In genomic region chr10:80408198-80409085, GRCh38 we compare ENCODE assay signal across 8 cellular contexts. TPM values are rescaled to one million over a fixed set of nuclear protein-coding genes. Genes with fewer than 3 reads are reported as not detected.
DNase-seq lines count a peak whose midpoint lies in the region; ATAC-seq, FAIRE-seq and TF ChIP-seq lines count a peak whose summit lies in the region.

Gene PRXL2A (plus strand): TSS chr10:80408551. CDS start chr10:80420468, 11,917 bp downstream.

- H3K4me1 ChIP-seq in endothelial cell of umbilical vein (ENCODE audit: control insufficient read depth, extremely low read depth, insufficient read depth, low read length), result peaks cover 42% of the 10 kb centered on the region

- peak; percentile 91 for ATAC-seq in HG03159 (IDR thresholded peaks at IDR 0.05; ENCODE audit: unreplicated experiment)

- no peaks in the 10 kb centered on the region for H3K27me3 ChIP-seq in endothelial cell of umbilical vein (ENCODE audit: control insufficient read depth in 2 of 2, insufficient read depth in 2 of 2, low read length in 2 of 2)

- FAIRE-seq in endothelial cell of umbilical vein (lab: Jason Lieb, UNC), result peak; percentile 85

- no peaks in the 10 kb centered on the region for H4K20me1 ChIP-seq in endothelial cell of umbilical vein (replicated peaks; ENCODE audit: control insufficient read depth, extremely low read depth, insufficient read depth, low read length)

- BruUV-seq in endothelial cell of umbilical vein (replicated peaks; lab: Mats Ljungman, UMichigan), result no TSS peak

- H3K9me3 ChIP-seq in endothelial cell of umbilical vein (replicated peaks; ENCODE audit: control insufficient read depth, insufficient read depth, low read length), result no peaks in the 10 kb centered on the region

- intact Hi-C loops in endothelial cell of umbilical vein (cut with micrococcal nuclease), result no loop called here

- no peaks in the 10 kb centered on the region for H3K36me3 ChIP-seq in endothelial cell of umbilical vein (ENCODE audit: control insufficient read depth in 2 of 2, extremely low read depth in 1 of 2, insufficient read depth in 2 of 2, low read length in 2 of 2)

- peak in 1 of 2 donors; percentile 4 for TF ChIP-seq CTCF in endothelial cell of umbilical vein (IDR thresholded peaks at IDR 0.05; ENCODE audit: extremely low read depth in 1 of 2, insufficient read depth in 1 of 2, low read depth in 1 of 2, low read length in 2 of 2)

- TF ChIP-seq POLR2A in GM18951 (IDR thresholded peaks at IDR 0.05; ENCODE audit: extremely low read depth, insufficient read depth, insufficient read length) (peak; percentile 63), endothelial cell of umbilical vein (IDR thresholded peaks at IDR 0.05; ENCODE audit: low read depth, low read length) (peak; percentile 90)

- H3K79me2 ChIP-seq in endothelial cell of umbilical vein (ENCODE audit: control insufficient read depth, insufficient read depth, low read length), result peaks cover 38% of the 10 kb centered on the region

- H3K4me3 ChIP-seq in endothelial cell of umbilical vein (replicated peaks in 1 of 3; ENCODE audit: insufficient read depth in 1 of 3, low read depth in 1 of 3, low read length in 3 of 3), result peak within 1 kb of the TSS; percentile 81 to 89 (median 87)

- peak within 1 kb of the TSS; percentile 85 for H3K4me2 ChIP-seq in endothelial cell of umbilical vein (ENCODE audit: insufficient read depth, low read length)

- peak; percentile 16 to 30 for DNase-seq in AML-193 (lab: John Stamatoyannopoulos, UW)
- DNase-seq in NCI-H774 (lab: John Stamatoyannopoulos, UW), result peak; percentile 73
- peak; percentile 71 for DNase-seq in activated T-cell treated with anti-CD3 and anti-CD28 coated beads for 1 hour (ENCODE audit: low read depth)
- peak; percentile 90 for DNase-seq in endothelial cell of umbilical vein (ENCODE audit: low read depth, low spot score)
- DNase-seq in mucosa of gallbladder (ENCODE audit: low spot score), result peak; percentile 86
- peak; percentile 82 for DNase-seq in stimulated activated CD8-positive, alpha-beta memory T cell treated with anti-CD3 and anti-CD28 coated beads, Interleukin-4, amount 100 ng/mL, for 24 hours (ENCODE audit: low read depth)

- peak within 1 kb of the TSS; percentile 88 for H3K9ac ChIP-seq in endothelial cell of umbilical vein (replicated peaks; ENCODE audit: extremely low read depth, insufficient read depth, low read length)

- in situ Hi-C loops in GM18951 (cut with MboI; ENCODE audit: low sequenced_read_pairs, unreplicated experiment), result no loop called here

- H2AFZ ChIP-seq in endothelial cell of umbilical vein (ENCODE audit: low read depth, low read length), result peak within 1 kb of the TSS; percentile 43

- H3K27ac ChIP-seq in endothelial cell of umbilical vein (ENCODE audit: insufficient read depth, low read depth, low read length), result peak within 1 kb of the TSS; percentile 93

- dilution Hi-C loops in endothelial cell of umbilical vein (cut with MboI; ENCODE audit: extremely low pct_ligation_motif_present, low sequenced_read_pairs), result no loop called here

- H3K9me1 ChIP-seq in endothelial cell of umbilical vein (replicated peaks; ENCODE audit: control insufficient read depth, extremely low read depth, insufficient read depth, low read length), result no peaks in the 10 kb centered on the region

- POLR2A ChIA-PET in endothelial cell of umbilical vein (lab: Charles Lee), result interaction anchor here (0.6 to 1.8 kb wide), 7 partner anchors 18 to 1018 kb away, joined by 3 to 6 read pairs (median 4); no protein-coding TSS in a partner anchor

- CTCF ChIA-PET in endothelial cell of umbilical vein (lab: Charles Lee), result interaction anchor here (0.6 to 3.1 kb wide), 19 partner anchors 12 to 254 kb away, joined by 3 to 21 read pairs (median 6); no protein-coding TSS in a partner anchor

TF ChIP-seq in endothelial cell of umbilical vein, 7 proteins besides CTCF, POLR2A, EP300 and RAD21:
- TF ChIP-seq POLR2AphosphoS5 (IDR thresholded peaks at IDR 0.05; ENCODE audit: insufficient read depth, low read depth, low read length) (peak; percentile 48), MYC (IDR thresholded peaks at IDR 0.05; ENCODE audit: low read depth, low read length) (no peak), MAX (IDR thresholded peaks at IDR 0.05; ENCODE audit: insufficient read depth, insufficient read length) (peak; percentile 69), GATA2 (IDR thresholded peaks at IDR 0.05; ENCODE audit: insufficient read depth, insufficient read length, low read depth, low read length) (no peak)

RNA-seq across cellular contexts. Expression of gene PRXL2A, which starts in this region (rescaled TPM):
- total RNA-seq in endothelial cell of umbilical vein, result 290 and 321 TPM in 2 replicates
- 68.1 and 113 TPM in 2 replicates for polyA plus RNA-seq in endothelial cell of umbilical vein
- polyA plus RNA-seq in endothelial cell of umbilical vein (2011; cell fraction: cytosol; rRNA removed), result 215 and 226 TPM in 2 replicates
- polyA plus RNA-seq in endothelial cell of umbilical vein (2011; cell fraction: nucleus; rRNA removed), result 92.3 and 112 TPM in 2 replicates
- polyA plus RNA-seq in endothelial cell of umbilical vein (2012), result 256 and 281 TPM in 2 replicates
- 99.3 and 99.6 TPM in 2 replicates for polyA minus RNA-seq in endothelial cell of umbilical vein
- 8.0 TPM for polyA minus RNA-seq in endothelial cell of umbilical vein (2011; cell fraction: cytosol; rRNA and poly(A)+ RNA removed)
- polyA minus RNA-seq in endothelial cell of umbilical vein (2011; cell fraction: nucleus; rRNA and poly(A)+ RNA removed), result 28.6 and 41.4 TPM in 2 replicates
- 63.6 TPM for total RNA-seq in mucosa of gallbladder

Comparison
In these comparisons a context has a peak if more than half of its experiments do, and no peak if none do; other contexts are left out.
1. Peak in every context shown above with its lines: DNase-seq, ATAC-seq, H3K4me3 ChIP-seq and H3K27ac ChIP-seq.
2. DNase-seq: peak in every context shown above with its lines; median percentile 90 in endothelial cell of umbilical vein; 86 in mucosa of gallbladder; 82 in stimulated activated CD8-positive, alpha-beta memory T cell treated with anti-CD3 and anti-CD28 coated beads, Interleukin-4, amount 100 ng/mL, for 24 hours; 73 in NCI-H774; 71 in activated T-cell treated with anti-CD3 and anti-CD28 coated beads for 1 hour; 23 in AML-193.